ENCODE assay signal across 1 cellular context in genomic region chr1:153658400-153659174, GRCh38.
TF ChIP-seq lines count a peak whose summit lies in the region.

Gene SNAPIN, plus strand, starts transcription at chr1:153658703. Its CDS starts 41 bp downstream, at chr1:153658744.

TF ChIP-seq in WTC11, 78 proteins besides CTCF, POLR2A, EP300 and RAD21 (continued from another document):
- TF ChIP-seq, protein P1, sequence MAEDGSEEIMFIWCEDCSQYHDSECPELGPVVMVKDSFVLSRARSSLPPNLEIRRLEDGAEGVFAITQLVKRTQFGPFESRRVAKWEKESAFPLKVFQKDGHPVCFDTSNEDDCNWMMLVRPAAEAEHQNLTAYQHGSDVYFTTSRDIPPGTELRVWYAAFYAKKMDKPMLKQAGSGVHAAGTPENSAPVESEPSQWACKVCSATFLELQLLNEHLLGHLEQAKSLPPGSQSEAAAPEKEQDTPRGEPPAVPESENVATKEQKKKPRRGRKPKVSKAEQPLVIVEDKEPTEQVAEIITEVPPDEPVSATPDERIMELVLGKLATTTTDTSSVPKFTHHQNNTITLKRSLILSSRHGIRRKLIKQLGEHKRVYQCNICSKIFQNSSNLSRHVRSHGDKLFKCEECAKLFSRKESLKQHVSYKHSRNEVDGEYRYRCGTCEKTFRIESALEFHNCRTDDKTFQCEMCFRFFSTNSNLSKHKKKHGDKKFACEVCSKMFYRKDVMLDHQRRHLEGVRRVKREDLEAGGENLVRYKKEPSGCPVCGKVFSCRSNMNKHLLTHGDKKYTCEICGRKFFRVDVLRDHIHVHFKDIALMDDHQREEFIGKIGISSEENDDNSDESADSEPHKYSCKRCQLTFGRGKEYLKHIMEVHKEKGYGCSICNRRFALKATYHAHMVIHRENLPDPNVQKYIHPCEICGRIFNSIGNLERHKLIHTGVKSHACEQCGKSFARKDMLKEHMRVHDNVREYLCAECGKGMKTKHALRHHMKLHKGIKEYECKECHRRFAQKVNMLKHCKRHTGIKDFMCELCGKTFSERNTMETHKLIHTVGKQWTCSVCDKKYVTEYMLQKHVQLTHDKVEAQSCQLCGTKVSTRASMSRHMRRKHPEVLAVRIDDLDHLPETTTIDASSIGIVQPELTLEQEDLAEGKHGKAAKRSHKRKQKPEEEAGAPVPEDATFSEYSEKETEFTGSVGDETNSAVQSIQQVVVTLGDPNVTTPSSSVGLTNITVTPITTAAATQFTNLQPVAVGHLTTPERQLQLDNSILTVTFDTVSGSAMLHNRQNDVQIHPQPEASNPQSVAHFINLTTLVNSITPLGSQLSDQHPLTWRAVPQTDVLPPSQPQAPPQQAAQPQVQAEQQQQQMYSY (CRISPR knock-in tag; IDR thresholded peaks at IDR 0.05) = no peak
- TF ChIP-seq CREB1 (CRISPR knock-in tag; IDR thresholded peaks at IDR 0.05) (no peak), MXD4 (CRISPR knock-in tag; IDR thresholded peaks at IDR 0.05; ENCODE audit: borderline replicate concordance) (no peak), ZNF671 (CRISPR knock-in tag; IDR thresholded peaks at IDR 0.05) (no peak), HMGXB4 (CRISPR knock-in tag; IDR thresholded peaks at IDR 0.05) (0 out of 2 replicates have a peak, but pooled peaks have one; percentile 45)
- TF ChIP-seq, protein P2, sequence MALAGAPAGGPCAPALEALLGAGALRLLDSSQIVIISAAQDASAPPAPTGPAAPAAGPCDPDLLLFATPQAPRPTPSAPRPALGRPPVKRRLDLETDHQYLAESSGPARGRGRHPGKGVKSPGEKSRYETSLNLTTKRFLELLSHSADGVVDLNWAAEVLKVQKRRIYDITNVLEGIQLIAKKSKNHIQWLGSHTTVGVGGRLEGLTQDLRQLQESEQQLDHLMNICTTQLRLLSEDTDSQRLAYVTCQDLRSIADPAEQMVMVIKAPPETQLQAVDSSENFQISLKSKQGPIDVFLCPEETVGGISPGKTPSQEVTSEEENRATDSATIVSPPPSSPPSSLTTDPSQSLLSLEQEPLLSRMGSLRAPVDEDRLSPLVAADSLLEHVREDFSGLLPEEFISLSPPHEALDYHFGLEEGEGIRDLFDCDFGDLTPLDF (CRISPR knock-in tag; IDR thresholded peaks at IDR 0.05) = no peak
